In genomic region chr1:119453021-119453420, GRCh38 we compare ENCODE assay signal across 13 cellular contexts. TPM values are rescaled to one million over a fixed set of nuclear protein-coding genes. Genes with fewer than 3 reads are reported as not detected.
DNase-seq lines count a peak whose midpoint lies in the region; ATAC-seq and TF ChIP-seq lines count a peak whose summit lies in the region.
"Had no signal": no experiment of that assay in that cellular context is flagged by ENCODE, and none has a peak within 500 bp of the region (broad histone marks: within the 10 kb centered on the region; RNA-seq: fewer than 3 reads in every experiment).

No MANE protein-coding gene starts in this region.

- TF ChIP-seq CTCF in AG10803 (conservative IDR thresholded peaks at IDR 0.05; ENCODE audit: low read length), result no peak

- no peak for ATAC-seq in HG03095 (IDR thresholded peaks at IDR 0.05; ENCODE audit: unreplicated experiment)
- ATAC-seq in HG02763 (IDR thresholded peaks at IDR 0.05; ENCODE audit: unreplicated experiment), result no peak
- no peak for ATAC-seq in GM21576 (IDR thresholded peaks at IDR 0.05; ENCODE audit: unreplicated experiment)
- ATAC-seq: T-helper 17 cell had no signal

- intact Hi-C loops in posterior vena cava (cut with DNase I), result no loop called here

- DNase-seq in AG10803 (ENCODE audit: low read depth), result peak; percentile 96
- peak; percentile 3 for DNase-seq in HCEC 1CT
- DNase-seq in T1000 (lab: John Stamatoyannopoulos, UW), result peak; percentile 68
- peak; percentile 80 for DNase-seq in glomerular visceral epithelial cell (ENCODE audit: extremely low spot score)
- no peak for DNase-seq in posterior vena cava (ENCODE audit: low spot score)
- DNase-seq: activated T-cell treated with anti-CD3 and anti-CD28 coated beads, Interleukin-2, amount 50 U/mL, for 1 hour; NCI-H69; nephron progenitor cell; T-helper 17 cell; transverse colon had no signal

- H3K4me3 ChIP-seq in AG10803 (ENCODE audit: low read length), result no peak overlapping the region
- H3K4me3 ChIP-seq: transverse colon had no signal

RNA-seq across cellular contexts. Expression of gene HSD3B2, which starts 38.1 kb away (rescaled TPM):
- total RNA-seq in posterior vena cava, result under 1 TPM in 1 of 2 donors, not detected in 1; 0.52 TPM
- total RNA-seq: T-helper 17 cell had no signal

RNA-seq across cellular contexts. Expression of gene HSD3B1, which starts 54.0 kb away (rescaled TPM):
- not detected for total RNA-seq in posterior vena cava
- total RNA-seq: T-helper 17 cell had no signal
